In the genomic region with DNA sequence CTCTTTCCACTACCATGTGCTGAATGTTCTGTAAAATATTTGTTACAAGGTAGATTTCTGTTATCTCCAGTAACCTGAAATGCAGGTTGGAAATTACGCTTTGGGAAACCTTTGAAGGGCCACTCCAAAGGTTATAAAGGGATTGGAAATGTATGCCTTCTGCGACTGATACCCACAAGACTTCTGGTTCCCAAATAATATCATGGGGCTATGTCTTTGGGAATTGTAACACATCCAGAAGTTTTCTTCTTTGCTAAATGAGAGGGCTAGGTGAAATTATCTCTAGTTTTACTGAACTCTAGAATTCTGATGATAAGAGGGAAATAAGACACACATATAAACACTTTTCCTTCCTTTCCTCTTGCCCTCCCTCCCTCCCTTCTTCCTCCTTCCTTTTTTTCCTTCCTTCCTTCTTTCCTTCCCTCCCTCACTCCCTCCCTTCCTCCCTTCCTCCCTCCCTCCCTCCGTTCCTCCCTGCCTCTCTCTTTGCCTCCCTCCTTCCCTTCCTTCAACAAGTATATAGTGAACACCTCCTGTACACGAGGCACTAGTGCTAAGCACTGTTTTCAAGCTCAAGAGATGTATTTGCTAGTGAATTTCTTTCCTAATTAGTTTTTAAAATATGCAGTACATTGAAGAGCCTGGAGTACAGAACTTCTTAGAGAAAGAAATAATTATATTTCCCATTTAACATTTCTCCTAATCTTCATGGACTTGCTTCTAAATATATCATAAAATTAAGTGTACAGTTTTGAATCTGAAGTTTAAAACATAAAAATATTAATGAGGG, we compare ENCODE assay signal across 1 cellular context.
TF ChIP-seq lines count a peak whose summit lies in the region.

No MANE protein-coding gene starts in this region.

TF ChIP-seq in IMR-90, 13 proteins besides CTCF, POLR2A, EP300 and RAD21:
- TF ChIP-seq RCOR1 (IDR thresholded peaks at IDR 0.05; ENCODE audit: insufficient replicate concordance, low read length) (no peak), CHD1 (IDR thresholded peaks at IDR 0.05; ENCODE audit: low read depth, low read length) (no peak), MAZ (IDR thresholded peaks at IDR 0.05; ENCODE audit: borderline replicate concordance, low read depth, low read length) (no peak), MXI1 (IDR thresholded peaks at IDR 0.05; ENCODE audit: borderline replicate concordance, low read depth, low read length) (no peak), CEBPB (IDR thresholded peaks at IDR 0.05; ENCODE audit: low read depth, low read length) (no peak)
- TF ChIP-seq, protein P1, sequence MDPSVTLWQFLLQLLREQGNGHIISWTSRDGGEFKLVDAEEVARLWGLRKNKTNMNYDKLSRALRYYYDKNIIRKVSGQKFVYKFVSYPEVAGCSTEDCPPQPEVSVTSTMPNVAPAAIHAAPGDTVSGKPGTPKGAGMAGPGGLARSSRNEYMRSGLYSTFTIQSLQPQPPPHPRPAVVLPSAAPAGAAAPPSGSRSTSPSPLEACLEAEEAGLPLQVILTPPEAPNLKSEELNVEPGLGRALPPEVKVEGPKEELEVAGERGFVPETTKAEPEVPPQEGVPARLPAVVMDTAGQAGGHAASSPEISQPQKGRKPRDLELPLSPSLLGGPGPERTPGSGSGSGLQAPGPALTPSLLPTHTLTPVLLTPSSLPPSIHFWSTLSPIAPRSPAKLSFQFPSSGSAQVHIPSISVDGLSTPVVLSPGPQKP (IDR thresholded peaks at IDR 0.05; ENCODE audit: borderline replicate concordance, low read depth, low read length): no peak
- TF ChIP-seq, protein P2, sequence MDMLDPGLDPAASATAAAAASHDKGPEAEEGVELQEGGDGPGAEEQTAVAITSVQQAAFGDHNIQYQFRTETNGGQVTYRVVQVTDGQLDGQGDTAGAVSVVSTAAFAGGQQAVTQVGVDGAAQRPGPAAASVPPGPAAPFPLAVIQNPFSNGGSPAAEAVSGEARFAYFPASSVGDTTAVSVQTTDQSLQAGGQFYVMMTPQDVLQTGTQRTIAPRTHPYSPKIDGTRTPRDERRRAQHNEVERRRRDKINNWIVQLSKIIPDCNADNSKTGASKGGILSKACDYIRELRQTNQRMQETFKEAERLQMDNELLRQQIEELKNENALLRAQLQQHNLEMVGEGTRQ (IDR thresholded peaks at IDR 0.05; ENCODE audit: low read depth, low read length): no peak
